Comparison of ENCODE assay signal across 20 cellular contexts in genomic region chr5:1329111-1329579, GRCh38. TPM values are rescaled to one million over a fixed set of nuclear protein-coding genes. Genes with fewer than 3 reads are reported as not detected.
DNase-seq lines count a peak whose midpoint lies in the region; ATAC-seq and TF ChIP-seq lines count a peak whose summit lies in the region.
"Had no signal": no experiment of that assay in that cellular context is flagged by ENCODE, and none has a peak within 500 bp of the region (broad histone marks: within the 10 kb centered on the region; RNA-seq: fewer than 3 reads in every experiment).

No MANE protein-coding gene starts in this region.

- no peak for ATAC-seq in activated T-helper 17 cell treated with anti-CD3 and anti-CD28 coated beads, Interleukin-2, amount 50 U/mL, for 72 hours (replicated peaks)
- ATAC-seq in memory B cell (ENCODE audit: low read depth): no peak
- ATAC-seq in HG02981 (IDR thresholded peaks at IDR 0.05; ENCODE audit: unreplicated experiment): no peak
- ATAC-seq: activated CD8-positive, alpha-beta T cell treated with anti-CD3 and anti-CD28 coated beads for 36 hours; natural killer cell treated with Interleukin-12 subunit alpha and Interleukin-12 subunit beta and Interleukin-15 and Interleukin-18, amount 100 ng/mL, for 72 hours had no signal

- no peak overlapping the region for H3K23ac ChIP-seq in mesendoderm (ENCODE audit: low read length)

- H2BK15ac ChIP-seq in mesendoderm (replicated peaks; ENCODE audit: low read depth): no peak overlapping the region

- TF ChIP-seq POLR2A in suprapubic skin (IDR thresholded peaks at IDR 0.05): no peak

- H3K9me3 Mint-ChIP-seq in activated T-helper 17 cell treated with anti-CD3 and anti-CD28 coated beads, Interleukin-2, amount 50 U/mL, for 72 hours: no peaks in the 10 kb centered on the region
- H3K9me3 Mint-ChIP-seq in memory B cell: no peaks in the 10 kb centered on the region
- H3K9me3 Mint-ChIP-seq: activated CD8-positive, alpha-beta T cell treated with anti-CD3 and anti-CD28 coated beads for 36 hours; CD4-positive, CD25-positive, alpha-beta regulatory T cell; natural killer cell treated with Interleukin-12 subunit alpha and Interleukin-12 subunit beta and Interleukin-15 and Interleukin-18, amount 100 ng/mL, for 72 hours had no signal

- H3K27me3 ChIP-seq in suprapubic skin (no peaks in the 10 kb centered on the region), mesendoderm (ENCODE audit: insufficient read depth, low read length, poor library complexity) (no peaks in the 10 kb centered on the region)

- 85% methylated on average over 9 of the region's 9 CpGs for WGBS in suprapubic skin
- no CpG with 5 or more reads among the region's 9 CpGs for WGBS in mesendoderm (ENCODE audit: extremely low coverage, insufficient coverage, low lambda C conversion rate)

- no peaks in the 10 kb centered on the region for H3K79me2 ChIP-seq in mesendoderm (ENCODE audit: control insufficient read depth, insufficient read depth, low read length)

- no peak overlapping the region for H3K4ac ChIP-seq in mesendoderm (ENCODE audit: low read depth, low read length)

- H3K4me3 Mint-ChIP-seq in activated T-helper 17 cell treated with anti-CD3 and anti-CD28 coated beads, Interleukin-2, amount 50 U/mL, for 72 hours: no peak overlapping the region
- H3K4me3 Mint-ChIP-seq in memory B cell: no peak overlapping the region
- H3K4me3 Mint-ChIP-seq: activated CD8-positive, alpha-beta T cell treated with anti-CD3 and anti-CD28 coated beads for 36 hours; CD4-positive, CD25-positive, alpha-beta regulatory T cell; natural killer cell treated with Interleukin-12 subunit alpha and Interleukin-12 subunit beta and Interleukin-15 and Interleukin-18, amount 100 ng/mL, for 72 hours had no signal

- no peak for TF ChIP-seq CTCF in suprapubic skin (IDR thresholded peaks at IDR 0.05)

- peaks cover 51% of the 10 kb centered on the region for H3K4me1 ChIP-seq in suprapubic skin
- H3K4me1 ChIP-seq in mesendoderm (ENCODE audit: control insufficient read depth, low read depth, low read length): no peaks in the 10 kb centered on the region

- H2AK5ac ChIP-seq in mesendoderm (ENCODE audit: low read length): no peak overlapping the region

- H4K5ac ChIP-seq in mesendoderm (ENCODE audit: low read length): no peak overlapping the region

- H2BK120ac ChIP-seq in mesendoderm (ENCODE audit: low read depth, low read length): no peak overlapping the region

- H3K4me1 Mint-ChIP-seq in activated T-helper 17 cell treated with anti-CD3 and anti-CD28 coated beads, Interleukin-2, amount 50 U/mL, for 72 hours: peaks cover 27% of the 10 kb centered on the region
- peaks cover 28% of the 10 kb centered on the region for H3K4me1 Mint-ChIP-seq in memory B cell

- H3K4me2 ChIP-seq in mesendoderm (ENCODE audit: low read length): no peak overlapping the region

- peaks cover 4% of the 10 kb centered on the region for H3K79me1 ChIP-seq in mesendoderm (ENCODE audit: low read length)

- DNase-seq in activated CD8-positive, alpha-beta memory T cell treated with anti-CD3 and anti-CD28 coated beads, Interleukin-2, amount 50 U/mL, for 4 hours: peak; percentile 8
- no peak for DNase-seq in activated CD8-positive, alpha-beta memory T cell treated with anti-CD3 and anti-CD28 coated beads for 24 hours
- no peak for DNase-seq in memory B cell (ENCODE audit: low spot score in 2 of 2)
- peak; percentile 64 to 67 for DNase-seq in suprapubic skin (ENCODE audit: low spot score in 2 of 2)
- DNase-seq in mesendoderm: no peak
- DNase-seq in NCI-H2107 (lab: John Stamatoyannopoulos, UW): no peak
- DNase-seq: activated CD8-positive, alpha-beta T cell treated with anti-CD3 and anti-CD28 coated beads for 36 hours; CD4-positive, CD25-positive, alpha-beta regulatory T cell; DMS53; NCI-H1436 treated with DMSO at 0.1 percent for 48 hours; NCI-H446 treated with DMSO at 0.1 percent for 48 hours; SHP77 treated with DMSO at 0.1 percent for 48 hours; small intestine; stimulated activated CD4-positive, alpha-beta T cell treated with anti-CD3 and anti-CD28 coated beads, Interleukin-4, amount 100 ng/mL, for 4 hours had no signal

- H3K9ac ChIP-seq in mesendoderm (ENCODE audit: low read length): no peak overlapping the region

- H3K36me3 ChIP-seq in suprapubic skin: peaks cover 51% of the 10 kb centered on the region
- H3K36me3 ChIP-seq in mesendoderm (ENCODE audit: control insufficient read depth, insufficient read depth, low read length): peaks cover 24% of the 10 kb centered on the region

- H3K4me3 ChIP-seq in suprapubic skin (no peak overlapping the region), mesendoderm (ENCODE audit: low read length) (no peak overlapping the region)
- H3K4me3 ChIP-seq: lung, thoracic aorta had no signal

- peak overlapping the region; percentile 77 for H3K27ac Mint-ChIP-seq in activated T-helper 17 cell treated with anti-CD3 and anti-CD28 coated beads, Interleukin-2, amount 50 U/mL, for 72 hours
- H3K27ac Mint-ChIP-seq in memory B cell: peak overlapping the region; percentile 39
- H3K27ac Mint-ChIP-seq: activated CD8-positive, alpha-beta T cell treated with anti-CD3 and anti-CD28 coated beads for 36 hours; natural killer cell treated with Interleukin-12 subunit alpha and Interleukin-12 subunit beta and Interleukin-15 and Interleukin-18, amount 100 ng/mL, for 72 hours had no signal

- H3K27me3 Mint-ChIP-seq in activated T-helper 17 cell treated with anti-CD3 and anti-CD28 coated beads, Interleukin-2, amount 50 U/mL, for 72 hours: no peaks in the 10 kb centered on the region
- no peaks in the 10 kb centered on the region for H3K27me3 Mint-ChIP-seq in memory B cell
- H3K27me3 Mint-ChIP-seq: activated CD8-positive, alpha-beta T cell treated with anti-CD3 and anti-CD28 coated beads for 36 hours; CD4-positive, CD25-positive, alpha-beta regulatory T cell; natural killer cell treated with Interleukin-12 subunit alpha and Interleukin-12 subunit beta and Interleukin-15 and Interleukin-18, amount 100 ng/mL, for 72 hours had no signal

- TF ChIP-seq EP300 in suprapubic skin (IDR thresholded peaks at IDR 0.05): no peak

- H3K9me3 ChIP-seq in suprapubic skin: no peaks in the 10 kb centered on the region
- H3K9me3 ChIP-seq: thoracic aorta had no signal

- H3K36me3 Mint-ChIP-seq in activated T-helper 17 cell treated with anti-CD3 and anti-CD28 coated beads, Interleukin-2, amount 50 U/mL, for 72 hours (ENCODE audit: low read depth): peaks cover 80% of the 10 kb centered on the region
- peaks cover 35% of the 10 kb centered on the region for H3K36me3 Mint-ChIP-seq in memory B cell

- no peak overlapping the region for H3K56ac ChIP-seq in mesendoderm (ENCODE audit: low read length)

- H3K27ac ChIP-seq in suprapubic skin (peak overlapping the region; percentile 57), mesendoderm (ENCODE audit: low read depth, low read length) (no peak overlapping the region)
- H3K27ac ChIP-seq: thoracic aorta had no signal

- no peak overlapping the region for H4K8ac ChIP-seq in mesendoderm (ENCODE audit: low read depth, low read length)

- H3K18ac ChIP-seq in mesendoderm (ENCODE audit: low read length): no peak overlapping the region

- H2BK5ac ChIP-seq in mesendoderm (ENCODE audit: low read length): no peak overlapping the region

RNA-seq across cellular contexts. Expression of gene CLPTM1L, which starts 15.8 kb away (rescaled TPM):
- total RNA-seq in activated T-helper 17 cell treated with anti-CD3 and anti-CD28 coated beads, Interleukin-2, amount 50 U/mL, for 72 hours: 100 to 1,000 TPM in 1 of 2 donors, 10 to 100 TPM in 1; 42.3 to 118 TPM
- total RNA-seq in suprapubic skin: 100 to 1,000 TPM in 1 of 4 donors, 10 to 100 TPM in 3; 62.6 to 132 (median 93.5) TPM
- polyA plus RNA-seq in mesendoderm (2013, experiment 1 of 2): 78.0 TPM
- polyA plus RNA-seq in mesendoderm (2013, experiment 2 of 2): 78.4 TPM

RNA-seq across cellular contexts. Expression of gene TERT, which starts 34.3 kb away (rescaled TPM):
- total RNA-seq in activated T-helper 17 cell treated with anti-CD3 and anti-CD28 coated beads, Interleukin-2, amount 50 U/mL, for 72 hours: 1 to 10 TPM; 4.6 to 9.1 TPM
- total RNA-seq in suprapubic skin: not detected
- 4.4 TPM for polyA plus RNA-seq in mesendoderm (2013, experiment 1 of 2)
- 4.8 TPM for polyA plus RNA-seq in mesendoderm (2013, experiment 2 of 2)
- total RNA-seq: cardiac septum, lung, thoracic aorta had no signal
- polyA plus RNA-seq: CD4-positive, CD25-positive, alpha-beta regulatory T cell had no signal

Comparison
In these comparisons a context has a peak if more than half of its experiments do, and no peak if none do; other contexts are left out.
1. DNase-seq: peak in activated CD8-positive, alpha-beta memory T cell treated with anti-CD3 and anti-CD28 coated beads, Interleukin-2, amount 50 U/mL, for 4 hours (single experiment) and suprapubic skin (2 of 2); none in activated CD8-positive, alpha-beta memory T cell treated with anti-CD3 and anti-CD28 coated beads for 24 hours (single experiment), memory B cell (0 of 2), mesendoderm (single experiment) and NCI-H2107 (single experiment).
2. RNA of gene TERT, which starts 34.3 kb away (total RNA-seq): 4.6 to 9.1 TPM in activated T-helper 17 cell treated with anti-CD3 and anti-CD28 coated beads, Interleukin-2, amount 50 U/mL, for 72 hours; not detected in suprapubic skin; every median in the first group is over 4 times any median in the second.